ENCODE assay signal across 8 cellular contexts in the genomic region with DNA sequence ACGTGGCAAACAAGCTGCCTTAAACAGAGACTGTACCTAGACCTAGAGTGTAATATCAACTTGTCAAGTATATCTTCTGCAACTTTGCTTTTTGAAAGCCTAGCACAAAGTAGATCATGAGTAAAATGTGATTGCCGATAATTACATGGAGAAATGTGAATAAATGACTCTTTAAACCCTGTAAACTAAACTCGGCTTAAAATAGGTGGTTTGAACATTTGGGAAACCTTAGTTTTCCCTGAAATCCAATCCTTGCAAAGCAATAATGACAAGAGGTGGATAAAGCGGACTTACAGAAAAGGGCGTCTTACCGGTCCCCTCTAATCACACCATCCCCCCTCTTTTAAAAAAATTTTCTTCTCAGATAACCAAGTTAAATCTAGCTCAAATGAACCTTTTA.
DNase-seq lines count a peak whose midpoint lies in the region; ATAC-seq, FAIRE-seq and TF ChIP-seq lines count a peak whose summit lies in the region.

No MANE protein-coding gene starts in this region.

- H3K27ac ChIP-seq in BLaER1 (peak overlapping the region; percentile 93), coronary artery (peak overlapping the region; percentile 78 to 89)

- H3K27me3 Mint-ChIP-seq in nephron (ENCODE audit: low read depth) = no peaks in the 10 kb centered on the region

- H3K4me3 ChIP-seq in BLaER1 (peak overlapping the region; percentile 79), Loucy (ENCODE audit: low read length, poor library complexity, severe bottlenecking) (peak overlapping the region; percentile 93), coronary artery (peak overlapping the region; percentile 90)

- H4K20me1 ChIP-seq in BLaER1 = peaks cover 28% of the 10 kb centered on the region
- peaks cover 40% of the 10 kb centered on the region for H4K20me1 ChIP-seq in Loucy (ENCODE audit: insufficient read depth, low read length, poor library complexity, severe bottlenecking)

- H3K9ac ChIP-seq in BLaER1 = peak overlapping the region; percentile 90
- peak overlapping the region; percentile 87 for H3K9ac ChIP-seq in Loucy (ENCODE audit: low read depth, low read length, poor library complexity, severe bottlenecking)

- peak overlapping the region; percentile 92 for H2AFZ ChIP-seq in Loucy (ENCODE audit: low read length)

- H3K36me3 ChIP-seq in BLaER1 = peaks cover 17% of the 10 kb centered on the region
- H3K36me3 ChIP-seq in Loucy (ENCODE audit: insufficient read depth, low read length) = no peaks in the 10 kb centered on the region

- no peaks in the 10 kb centered on the region for H3K27me3 ChIP-seq in BLaER1
- no peaks in the 10 kb centered on the region for H3K27me3 ChIP-seq in Loucy (ENCODE audit: insufficient read depth, low read length, poor library complexity, severe bottlenecking)

- peak overlapping the region; percentile 85 to 95 (median 88) for H3K4me3 Mint-ChIP-seq in nephron

- peaks cover 16% of the 10 kb centered on the region for H3K4me1 Mint-ChIP-seq in nephron

- H3K9me3 Mint-ChIP-seq in nephron = peaks cover 3% of the 10 kb centered on the region

- H3K9me3 ChIP-seq in BLaER1 (peaks cover 25% of the 10 kb centered on the region), Loucy (ENCODE audit: insufficient read depth, low read depth, low read length) (no peaks in the 10 kb centered on the region)

- FAIRE-seq in RCC 7860 (lab: Jason Lieb, UNC) = no peak

- H3K9me2 ChIP-seq in Loucy (replicated peaks; ENCODE audit: low read depth, low read length) = no peaks in the 10 kb centered on the region

- peaks cover 49% of the 10 kb centered on the region for H3K79me2 ChIP-seq in Loucy (ENCODE audit: insufficient read depth, low read length)

- H3K4me2 ChIP-seq in BLaER1 = peak overlapping the region; percentile 84
- peak overlapping the region; percentile 93 for H3K4me2 ChIP-seq in Loucy (ENCODE audit: low read depth, low read length, poor library complexity, severe bottlenecking)

- ATAC-seq in HG03442 (IDR thresholded peaks at IDR 0.05; ENCODE audit: unreplicated experiment) = no peak

- peaks cover 2% of the 10 kb centered on the region for H3K36me3 Mint-ChIP-seq in nephron (ENCODE audit: low read depth)

- peaks cover 28% of the 10 kb centered on the region for H3K4me1 ChIP-seq in BLaER1
- H3K4me1 ChIP-seq in Loucy (ENCODE audit: insufficient read depth, low read length, poor library complexity, severe bottlenecking) = peaks cover 31% of the 10 kb centered on the region

- H3F3A ChIP-seq in Loucy (ENCODE audit: low read depth) = no peaks in the 10 kb centered on the region

- DNase-seq in coronary artery (ENCODE audit: low spot score) = no peak
- DNase-seq in cerebellar cortex (ENCODE audit: low spot score) = no peak
- no peak for DNase-seq in RCC 7860 (ENCODE audit: low spot score)
- DNase-seq in SHP77 treated with DMSO at 0.1 percent for 48 hours (lab: John Stamatoyannopoulos, UW) = no peak

- TF ChIP-seq CTCF in Loucy (conservative IDR thresholded peaks at IDR 0.05; ENCODE audit: low read length) (no peak), coronary artery (IDR thresholded peaks at IDR 0.05) (no peak), nephron (IDR thresholded peaks at IDR 0.05; ENCODE audit: unreplicated experiment in 3 of 3) (no peak)

- peak overlapping the region; percentile 91 to 94 (median 93) for H3K27ac Mint-ChIP-seq in nephron
